ENCODE assay signal across 1 cellular context in the genomic region with DNA sequence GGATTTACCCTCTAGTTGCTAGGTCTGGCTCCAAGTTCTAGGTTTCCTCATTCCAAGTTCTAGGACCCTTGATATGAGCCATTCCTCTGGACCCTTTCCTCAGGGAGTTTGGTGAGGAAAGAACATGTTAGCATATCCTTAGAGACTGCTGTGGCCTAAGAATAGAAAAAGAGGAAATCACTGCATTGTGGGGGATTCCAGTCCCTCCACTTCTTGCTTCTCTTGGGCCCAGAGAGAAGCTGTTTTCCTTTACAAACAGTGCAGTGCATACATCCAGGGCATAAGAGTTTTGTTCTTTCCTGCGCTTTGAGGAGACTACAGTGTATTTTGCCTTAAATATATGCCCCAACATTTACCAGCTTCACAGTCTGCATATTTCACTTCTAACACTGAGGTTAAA.
TF ChIP-seq lines count a peak whose summit lies in the region.

No MANE protein-coding gene starts in this region.

TF ChIP-seq in SK-N-SH, 30 proteins besides CTCF, POLR2A, EP300 and RAD21 (continued from another document):
- TF ChIP-seq SIN3A (IDR thresholded peaks at IDR 0.05; ENCODE audit: borderline replicate concordance, low read depth, low read length) (no peak), MEF2A (IDR thresholded peaks at IDR 0.05; ENCODE audit: borderline replicate concordance, low read depth) (no peak), TEAD4 (IDR thresholded peaks at IDR 0.05; ENCODE audit: borderline replicate concordance, insufficient read depth) (no peak)
